ENCODE assay signal across 3 cellular contexts in genomic region chr18:8681196-8681595, GRCh38.
TF ChIP-seq lines count a peak whose summit lies in the region.

No MANE protein-coding gene starts in this region.

TF ChIP-seq in HepG2, 621 proteins besides CTCF, POLR2A, EP300 and RAD21:
- TF ChIP-seq RAD51 (IDR thresholded peaks at IDR 0.05; ENCODE audit: borderline replicate concordance) = no peak

TF ChIP-seq in IMR-90, 13 proteins besides CTCF, POLR2A, EP300 and RAD21:
- TF ChIP-seq CEBPB (IDR thresholded peaks at IDR 0.05; ENCODE audit: low read depth, low read length) (no peak), CHD1 (IDR thresholded peaks at IDR 0.05; ENCODE audit: low read depth, low read length) (no peak), MAFK (IDR thresholded peaks at IDR 0.05; ENCODE audit: low read depth, low read length) (no peak), FOS (IDR thresholded peaks at IDR 0.05; ENCODE audit: low read depth, low read length) (no peak), RCOR1 (IDR thresholded peaks at IDR 0.05; ENCODE audit: insufficient replicate concordance, low read length) (no peak), SMC3 (IDR thresholded peaks at IDR 0.05; ENCODE audit: low read depth, low read length) (no peak), MAZ (IDR thresholded peaks at IDR 0.05; ENCODE audit: borderline replicate concordance, low read depth, low read length) (no peak), MXI1 (IDR thresholded peaks at IDR 0.05; ENCODE audit: borderline replicate concordance, low read depth, low read length) (no peak), ELK1 (IDR thresholded peaks at IDR 0.05; ENCODE audit: borderline replicate concordance, low read depth, low read length) (no peak)

TF ChIP-seq in K562, 482 proteins besides CTCF, POLR2A, EP300 and RAD21:
- TF ChIP-seq LCOR (CRISPR knock-in tag; IDR thresholded peaks at IDR 0.05) = no peak
- TF ChIP-seq ZNF764 (CRISPR knock-in tag; IDR thresholded peaks at IDR 0.05; ENCODE audit: low read depth) = no peak
- TF ChIP-seq RFX1 (IDR thresholded peaks at IDR 0.05) = no peak
- TF ChIP-seq CGGBP1 (CRISPR knock-in tag; IDR thresholded peaks at IDR 0.05) = no peak
- no peak for TF ChIP-seq ZFP1 (CRISPR knock-in tag; IDR thresholded peaks at IDR 0.05)
- TF ChIP-seq SMAD2 (IDR thresholded peaks at IDR 0.05; ENCODE audit: low read depth, low read length) = no peak
